5 cellular contexts compared by ENCODE assay signal in genomic region chr9:98770717-98771116, GRCh38.
"Had no signal": no experiment of that assay in that cellular context is flagged by ENCODE, and none has a peak within 500 bp of the region (broad histone marks: within the 10 kb centered on the region; RNA-seq: fewer than 3 reads in every experiment).

No MANE protein-coding gene starts in this region.

- H3K27ac Mint-ChIP-seq: GM23338, IgD-negative memory B cell had no signal

- H3K27me3 Mint-ChIP-seq: IgD-negative memory B cell had no signal

- DNase-seq: H9, HCEC 1CT had no signal

- H3K4me3 Mint-ChIP-seq: GM23338, H9, IgD-negative memory B cell had no signal

- H3K9me3 Mint-ChIP-seq: GM23338, H9, IgD-negative memory B cell had no signal

- ATAC-seq: GM23338, HepG2 had no signal

- H3K4me1 Mint-ChIP-seq: GM23338, H9, IgD-negative memory B cell had no signal
